8 cellular contexts compared by ENCODE assay signal in genomic region chrX:68894513-68895338, GRCh38.
DNase-seq lines count a peak whose midpoint lies in the region; ATAC-seq and TF ChIP-seq lines count a peak whose summit lies in the region.

No MANE protein-coding gene starts in this region.

- peak; percentile 92 to 93 (median 92) for ATAC-seq in heart left ventricle
- ATAC-seq in GM18861 (IDR thresholded peaks at IDR 0.05; ENCODE audit: unreplicated experiment): no peak
- no peak for ATAC-seq in HG03095 (IDR thresholded peaks at IDR 0.05; ENCODE audit: unreplicated experiment)

- H2AFZ ChIP-seq in parathyroid adenoma: peak overlapping the region; percentile 84

- H3K9me3 ChIP-seq in adipocyte (ENCODE audit: control insufficient read depth, low read length) (no peaks in the 10 kb centered on the region), heart left ventricle (no peaks in the 10 kb centered on the region), parathyroid adenoma (ENCODE audit: control insufficient read depth, low read length) (no peaks in the 10 kb centered on the region)

- TF ChIP-seq CTCF in heart left ventricle (IDR thresholded peaks at IDR 0.05) (no peak), parathyroid adenoma (IDR thresholded peaks at IDR 0.05) (no peak)

- intact Hi-C loops in heart left ventricle (cut with DNase I): loop anchor here in 8 of 10 donors (1.0 to 10.0 kb wide), 10 partner anchors 38 to 132 kb away; partner anchors contain the start of gene EFNB1 (in 3 of the 8)

- no peaks in the 10 kb centered on the region for H3K36me3 ChIP-seq in adipocyte (ENCODE audit: control insufficient read depth, insufficient read depth, low read length, severe bottlenecking)
- no peaks in the 10 kb centered on the region for H3K36me3 ChIP-seq in heart left ventricle
- H3K36me3 ChIP-seq in parathyroid adenoma (ENCODE audit: control insufficient read depth, insufficient read depth, low read length): no peaks in the 10 kb centered on the region

- H3K9ac ChIP-seq in adipocyte (ENCODE audit: low read length): peak overlapping the region; percentile 64
- no peak overlapping the region for H3K9ac ChIP-seq in parathyroid adenoma

- peaks cover 26% of the 10 kb centered on the region for H3K27me3 ChIP-seq in adipocyte (replicated peaks; ENCODE audit: control insufficient read depth, insufficient read depth, low read length)
- H3K27me3 ChIP-seq in heart left ventricle: peaks cover 0 to 3% (median 0%) of the 10 kb centered on the region in 9 donors
- H3K27me3 ChIP-seq in parathyroid adenoma (ENCODE audit: control insufficient read depth, insufficient read depth, low read length): no peaks in the 10 kb centered on the region

- in situ Hi-C loops in ACHN (cut with HindIII; ENCODE audit: low pct_ligation_motif_present, low pct_unique_long_range_greater_than_20kb, low sequenced_read_pairs): no loop called here

- H3K4me1 ChIP-seq in adipocyte (ENCODE audit: control insufficient read depth, insufficient read depth, low read length): peaks cover 12% of the 10 kb centered on the region
- H3K4me1 ChIP-seq in heart left ventricle: peaks cover 0 to 47% (median 20%) of the 10 kb centered on the region in 12 donors
- peaks cover 20% of the 10 kb centered on the region for H3K4me1 ChIP-seq in parathyroid adenoma

- peaks cover 2% of the 10 kb centered on the region for H3K79me2 ChIP-seq in parathyroid adenoma

- peak; percentile 76 for DNase-seq in ELF-1 (ENCODE audit: low read depth, low spot score)
- DNase-seq in NCI-H2227 (lab: John Stamatoyannopoulos, UW; ENCODE audit: unreplicated experiment): peak; percentile 91
- DNase-seq in adipocyte (ENCODE audit: low read depth): peak; percentile 19
- peak; percentile 77 to 86 (median 81) for DNase-seq in heart left ventricle
- no peak for DNase-seq in ACHN

- peak overlapping the region; percentile 83 to 97 (median 91) for H3K27ac ChIP-seq in heart left ventricle
- H3K27ac ChIP-seq in parathyroid adenoma: peak overlapping the region; percentile 94

- H3K4me2 ChIP-seq in parathyroid adenoma (ENCODE audit: low read length): no peak overlapping the region

- peak in 1 of 2 donors; percentile 47 for TF ChIP-seq POLR2A in heart left ventricle (IDR thresholded peaks at IDR 0.05)

- WGBS in heart left ventricle, 4 donors: 5 to 50% (median 24%) methylated on average over 44 to 49 of the region's 49 CpGs

- H3K4me3 ChIP-seq in adipocyte (ENCODE audit: low read length): no peak overlapping the region
- peak overlapping the region in 9 of 12 donors; percentile 2 to 42 (median 31) for H3K4me3 ChIP-seq in heart left ventricle
- no peak overlapping the region for H3K4me3 ChIP-seq in parathyroid adenoma (ENCODE audit: low read depth, low read length)

Comparison
In these comparisons a context has a peak if more than half of its experiments do, and no peak if none do; other contexts are left out.
1. H3K4me3 ChIP-seq: peak in heart left ventricle (9 of 12); none in adipocyte (single experiment) and parathyroid adenoma (single experiment).
2. ATAC-seq: peak in heart left ventricle (4 of 4); none in GM18861 (single experiment) and HG03095 (single experiment).